Comparison of ENCODE assay signal across 12 cellular contexts in the genomic region with DNA sequence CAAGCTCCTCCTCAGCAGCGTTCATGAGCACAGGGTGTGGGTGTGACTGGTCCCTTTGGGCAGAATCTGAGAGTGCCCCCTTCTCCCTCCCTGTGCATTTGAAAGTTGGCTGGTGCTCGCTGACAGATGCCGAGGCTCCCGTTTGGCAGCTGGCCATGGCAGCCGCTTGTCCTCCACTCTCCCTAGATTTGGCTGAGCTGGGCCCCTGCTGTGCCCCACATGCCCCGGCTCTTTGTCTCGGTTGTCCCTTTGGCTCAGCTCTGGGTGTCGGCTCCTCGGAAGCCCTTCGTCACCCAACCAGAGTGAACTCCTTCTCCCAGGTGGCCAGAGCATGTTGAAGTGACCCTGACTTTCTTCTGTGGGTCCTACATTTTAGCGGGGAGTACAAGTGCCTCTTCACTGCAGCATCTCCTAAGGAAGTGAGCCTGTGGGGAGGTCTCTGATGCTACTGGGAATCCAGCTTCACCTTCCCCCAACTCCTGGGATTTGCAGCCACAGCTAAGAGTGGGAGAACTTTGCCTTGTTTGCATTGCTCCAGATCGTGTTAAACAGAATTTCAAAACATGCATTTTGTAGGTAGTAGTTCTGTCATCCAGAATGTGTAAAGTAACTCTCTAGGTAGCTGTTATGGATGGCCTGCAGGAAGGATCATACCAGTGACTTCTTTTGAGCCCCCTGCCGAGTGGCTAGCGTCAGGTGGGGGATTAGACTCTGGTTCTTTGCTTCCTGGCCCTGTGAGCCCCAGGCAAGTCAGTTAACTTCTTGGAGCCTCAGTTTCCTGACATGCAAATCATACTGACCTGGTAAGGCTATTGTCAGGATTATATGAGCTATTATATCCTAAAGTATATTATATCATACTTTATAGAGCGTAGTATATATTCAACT. TPM values are rescaled to one million over a fixed set of nuclear protein-coding genes. Genes with fewer than 3 reads are reported as not detected.
A peak's percentile ranks its signal among the peaks of the same experiment; 100 is the strongest.
DNase-seq lines count a peak whose midpoint lies in the region; ATAC-seq and TF ChIP-seq lines count a peak whose summit lies in the region.
"Had no signal": no experiment of that assay in that cellular context is flagged by ENCODE, and none has a peak within 500 bp of the region (broad histone marks: within the 10 kb centered on the region; RNA-seq: fewer than 3 reads in every experiment).

No MANE protein-coding gene starts in this region.

- H3K36me3 ChIP-seq in neural progenitor cell: no peaks in the 10 kb centered on the region
- H3K36me3 ChIP-seq: SJSA1 had no signal

- H3K9ac ChIP-seq in neural progenitor cell: no peak overlapping the region

- H3K4me1 ChIP-seq in neural progenitor cell (peaks cover 27% of the 10 kb centered on the region), foreskin keratinocyte (peaks cover 3% of the 10 kb centered on the region)

- no peak overlapping the region for H3K4me2 ChIP-seq in neural progenitor cell

- peak; percentile 16 for DNase-seq in NCI-H2227 (lab: John Stamatoyannopoulos, UW; ENCODE audit: unreplicated experiment)
- no peak for DNase-seq in NCI-H2227 treated with DMSO at 0.1 percent for 48 hours (lab: John Stamatoyannopoulos, UW)
- peak; percentile 64 for DNase-seq in NCI-H2107 treated with DMSO at 0.1 percent for 48 hours (lab: John Stamatoyannopoulos, UW; ENCODE audit: unreplicated experiment)
- no peak for DNase-seq in activated naive CD8-positive, alpha-beta T cell treated with anti-CD3 and anti-CD28 coated beads, Interleukin-2, amount 50 U/mL, for 24 hours
- no peak for DNase-seq in neural progenitor cell (ENCODE audit: low spot score)
- DNase-seq in GM13977 (ENCODE audit: low spot score): no peak
- DNase-seq in foreskin keratinocyte: no peak
- no peak for DNase-seq in GDM1 (lab: John Stamatoyannopoulos, UW)
- DNase-seq: midbrain; stimulated activated naive B cell treated with anti-CD40 and anti-IgM and Interleukin-4, amounts not matched to agents 10 μg/mL and 1 μg/mL and 100 μg/mL, for 72 hours had no signal

- H3K79me2 ChIP-seq in neural progenitor cell (ENCODE audit: low read depth): no peaks in the 10 kb centered on the region

- no peaks in the 10 kb centered on the region for H3F3A ChIP-seq in neural progenitor cell (ENCODE audit: low read depth)

- no peak overlapping the region for H2AFZ ChIP-seq in neural progenitor cell (replicated peaks)

- H3K27ac ChIP-seq in neural progenitor cell (no peak overlapping the region), foreskin keratinocyte (no peak overlapping the region)
- H3K27ac ChIP-seq: SJSA1, skin epidermis had no signal

- H3K27ac Mint-ChIP-seq in activated naive CD8-positive, alpha-beta T cell treated with anti-CD3 and anti-CD28 coated beads, Interleukin-2, amount 50 U/mL, for 24 hours: peak overlapping the region; percentile 24
- no peak overlapping the region for H3K27ac Mint-ChIP-seq in neural progenitor cell

- no peaks in the 10 kb centered on the region for H3K9me3 ChIP-seq in neural progenitor cell (ENCODE audit: low read depth)
- H3K9me3 ChIP-seq: SJSA1 had no signal

- peaks cover 3% of the 10 kb centered on the region for H3K36me3 Mint-ChIP-seq in activated naive CD8-positive, alpha-beta T cell treated with anti-CD3 and anti-CD28 coated beads, Interleukin-2, amount 50 U/mL, for 24 hours (ENCODE audit: low read depth)
- H3K36me3 Mint-ChIP-seq in neural progenitor cell: peaks cover 6% of the 10 kb centered on the region

- no peak overlapping the region for H3K4me3 ChIP-seq in neural progenitor cell
- H3K4me3 ChIP-seq: SJSA1, skin epidermis had no signal

- H3K9me3 Mint-ChIP-seq in activated naive CD8-positive, alpha-beta T cell treated with anti-CD3 and anti-CD28 coated beads, Interleukin-2, amount 50 U/mL, for 24 hours: no peaks in the 10 kb centered on the region
- peaks cover 2% of the 10 kb centered on the region for H3K9me3 Mint-ChIP-seq in neural progenitor cell
- H3K9me3 Mint-ChIP-seq: stimulated activated naive B cell treated with anti-CD40 and anti-IgM and Interleukin-4, amounts not matched to agents 10 μg/mL and 1 μg/mL and 100 μg/mL, for 72 hours had no signal

- no peak for ATAC-seq in activated naive CD8-positive, alpha-beta T cell treated with anti-CD3 and anti-CD28 coated beads, Interleukin-2, amount 50 U/mL, for 24 hours
- no peak for ATAC-seq in foreskin keratinocyte
- ATAC-seq: stimulated activated naive B cell treated with anti-CD40 and anti-IgM and Interleukin-4, amounts not matched to agents 10 μg/mL and 1 μg/mL and 100 μg/mL, for 72 hours had no signal

- H4K20me1 ChIP-seq in neural progenitor cell (ENCODE audit: low read depth): no peaks in the 10 kb centered on the region

- H3K27me3 Mint-ChIP-seq in activated naive CD8-positive, alpha-beta T cell treated with anti-CD3 and anti-CD28 coated beads, Interleukin-2, amount 50 U/mL, for 24 hours: no peaks in the 10 kb centered on the region
- H3K27me3 Mint-ChIP-seq in neural progenitor cell (ENCODE audit: insufficient read depth, low read depth): peaks cover 6% of the 10 kb centered on the region
- H3K27me3 Mint-ChIP-seq: stimulated activated naive B cell treated with anti-CD40 and anti-IgM and Interleukin-4, amounts not matched to agents 10 μg/mL and 1 μg/mL and 100 μg/mL, for 72 hours had no signal

- H3K27me3 ChIP-seq in neural progenitor cell (no peaks in the 10 kb centered on the region), foreskin keratinocyte (no peaks in the 10 kb centered on the region)
- H3K27me3 ChIP-seq: SJSA1 had no signal

- TF ChIP-seq CTCF in neural progenitor cell (IDR thresholded peaks at IDR 0.05) (no peak), GM13977 (IDR thresholded peaks at IDR 0.05; ENCODE audit: extremely low read depth, insufficient read depth, missing control alignments) (no peak), foreskin keratinocyte (conservative IDR thresholded peaks at IDR 0.05) (no peak)

- peaks cover 88% of the 10 kb centered on the region for H3K4me1 Mint-ChIP-seq in activated naive CD8-positive, alpha-beta T cell treated with anti-CD3 and anti-CD28 coated beads, Interleukin-2, amount 50 U/mL, for 24 hours
- peaks cover 61% of the 10 kb centered on the region for H3K4me1 Mint-ChIP-seq in neural progenitor cell

- in situ Hi-C loops in GM13977 (cut with MboI; ENCODE audit: low pct_unique_long_range_greater_than_20kb, low sequenced_read_pairs, unreplicated experiment): no loop called here

- no peak overlapping the region for H3K4me3 Mint-ChIP-seq in activated naive CD8-positive, alpha-beta T cell treated with anti-CD3 and anti-CD28 coated beads, Interleukin-2, amount 50 U/mL, for 24 hours
- H3K4me3 Mint-ChIP-seq in neural progenitor cell: peak overlapping the region; percentile 28
- H3K4me3 Mint-ChIP-seq: stimulated activated naive B cell treated with anti-CD40 and anti-IgM and Interleukin-4, amounts not matched to agents 10 μg/mL and 1 μg/mL and 100 μg/mL, for 72 hours had no signal

RNA-seq across cellular contexts. Expression of a gene that starts 24.2 kb away (rescaled TPM):
- total RNA-seq in neural progenitor cell (ENCODE audit: low replicate concordance) (3.7 and 8.0 TPM in 2 replicates), foreskin keratinocyte (29.2 and 37.1 TPM in 2 replicates)
- polyA plus RNA-seq in foreskin keratinocyte: 31.6 and 42.7 TPM in 2 replicates

Comparison
In these comparisons a context has a peak if more than half of its experiments do, and no peak if none do; other contexts are left out.
1. DNase-seq: peak in NCI-H2227 (single experiment) and NCI-H2107 treated with DMSO at 0.1 percent for 48 hours (single experiment); none in NCI-H2227 treated with DMSO at 0.1 percent for 48 hours (single experiment), activated naive CD8-positive, alpha-beta T cell treated with anti-CD3 and anti-CD28 coated beads, Interleukin-2, amount 50 U/mL, for 24 hours (single experiment), neural progenitor cell (single experiment), GM13977 (single experiment), foreskin keratinocyte (0 of 2) and GDM1 (single experiment).